In genomic region chr11:67373916-67374570, GRCh38 we compare ENCODE assay signal across 8 cellular contexts. TPM values are rescaled to one million over a fixed set of nuclear protein-coding genes. Genes with fewer than 3 reads are reported as not detected.
DNase-seq lines count a peak whose midpoint lies in the region; ATAC-seq and TF ChIP-seq lines count a peak whose summit lies in the region.

No MANE protein-coding gene starts in this region.

- peaks cover 32% of the 10 kb centered on the region for H4K20me1 ChIP-seq in smooth muscle cell (ENCODE audit: low read depth)

- peak overlapping the region; percentile 85 for H3K27ac ChIP-seq in smooth muscle cell (ENCODE audit: low read depth)

- no peaks in the 10 kb centered on the region for H3K36me3 ChIP-seq in smooth muscle cell (ENCODE audit: low read depth)

- H3K4me3 Mint-ChIP-seq in HFFc6: peak overlapping the region; percentile 89

- H3F3A ChIP-seq in smooth muscle cell (ENCODE audit: low read depth): no peaks in the 10 kb centered on the region

- H3K4me2 ChIP-seq in smooth muscle cell: peak overlapping the region; percentile 100

- H3K9ac ChIP-seq in smooth muscle cell (ENCODE audit: low read depth): peak overlapping the region; percentile 70

- peak overlapping the region; percentile 99 for H3K27ac Mint-ChIP-seq in HFFc6

- no peaks in the 10 kb centered on the region; the same call in 1 of the 2 replicates for H3K36me3 Mint-ChIP-seq in HFFc6 (ENCODE audit: low read depth)

- H3K4me3 ChIP-seq in cardiac fibroblast (replicated peaks in 1 of 2; ENCODE audit: low read depth in 2 of 2, low read length in 2 of 2): peak overlapping the region; percentile 48 to 69
- peak overlapping the region; percentile 97 for H3K4me3 ChIP-seq in smooth muscle cell

- peaks cover 72% of the 10 kb centered on the region for H3K4me1 Mint-ChIP-seq in HFFc6 (ENCODE audit: low read depth)

- no peak for ATAC-seq in GM19023 (IDR thresholded peaks at IDR 0.05; ENCODE audit: unreplicated experiment)
- no peak for ATAC-seq in GM18870 (IDR thresholded peaks at IDR 0.05; ENCODE audit: unreplicated experiment)

- TF ChIP-seq CTCF in HFFc6 (IDR thresholded peaks at IDR 0.05) (peak; percentile 74), cardiac fibroblast (IDR thresholded peaks at IDR 0.05; ENCODE audit: low read depth, low read length) (peak; percentile 29), smooth muscle cell (IDR thresholded peaks at IDR 0.05; ENCODE audit: borderline replicate concordance, insufficient read depth, poor library complexity, severe bottlenecking) (no peak)

- peaks cover 41% of the 10 kb centered on the region for H3K4me1 ChIP-seq in smooth muscle cell (ENCODE audit: low read depth)

- no peak overlapping the region for H2AFZ ChIP-seq in smooth muscle cell (ENCODE audit: low read depth)

- H3K9me3 ChIP-seq in smooth muscle cell (replicated peaks; ENCODE audit: low read depth): no peaks in the 10 kb centered on the region

- peaks cover 3% of the 10 kb centered on the region for H3K79me2 ChIP-seq in smooth muscle cell (ENCODE audit: low read depth)

- H3K9me3 Mint-ChIP-seq in HFFc6: no peaks in the 10 kb centered on the region

- H3K27me3 ChIP-seq in smooth muscle cell (ENCODE audit: low read depth): no peaks in the 10 kb centered on the region

- 1% methylated on average over 28 of the region's 28 CpGs for WGBS in smooth muscle cell (ENCODE audit: low lambda C conversion rate)

- DNase-seq in D341Med (ENCODE audit: low spot score): peak; percentile 62
- DNase-seq in HFFc6: peak; percentile 98
- DNase-seq in SKM-1 (lab: John Stamatoyannopoulos, UW; ENCODE audit: unreplicated experiment): peak; percentile 26
- peak; percentile 97 to 98 for DNase-seq in cardiac fibroblast (ENCODE audit: low read depth in 2 of 2)
- peak; percentile 15 for DNase-seq in inferior parietal cortex (ENCODE audit: extremely low spot score)
- DNase-seq in smooth muscle cell (lab: John Stamatoyannopoulos, UW; ENCODE audit: unreplicated experiment): no peak

- H3K27me3 Mint-ChIP-seq in HFFc6 (ENCODE audit: insufficient read depth): peaks cover 5% of the 10 kb centered on the region; the same call in 1 of the 2 replicates

RNA-seq across cellular contexts. Expression of gene CLCF1, which starts 0.6 kb away (rescaled TPM):
- total RNA-seq in HFFc6 (2021; fragmentation: NEBNext Ultra II Directional; extraction: Animal tissue kit (Norgen Biotek cat#: 25700)): 10 to 100 TPM in 4 of 6 experiments, 1 to 10 TPM in 2; 8.9 to 12.8 (median 10.5) TPM
- 7.3 and 12.2 TPM in 2 replicates for total RNA-seq in smooth muscle cell
- polyA plus RNA-seq in smooth muscle cell: 4.6 and 6.2 TPM in 2 replicates

RNA-seq across cellular contexts. Expression of gene RAD9A, which starts 17.7 kb away (rescaled TPM):
- 10 to 100 TPM in 1 of 6 experiments, 1 to 10 TPM in 5; 7.6 to 10.3 (median 8.8) TPM for total RNA-seq in HFFc6 (2021; fragmentation: NEBNext Ultra II Directional; extraction: Animal tissue kit (Norgen Biotek cat#: 25700))
- total RNA-seq in smooth muscle cell: 17.3 and 19.5 TPM in 2 replicates
- polyA plus RNA-seq in smooth muscle cell: 20.3 and 21.4 TPM in 2 replicates

RNA-seq across cellular contexts. Expression of gene POLD4, which starts 20.7 kb away (rescaled TPM):
- 10 to 100 TPM; 69.1 to 80.7 (median 70.9) TPM for total RNA-seq in HFFc6 (2021; fragmentation: NEBNext Ultra II Directional; extraction: Animal tissue kit (Norgen Biotek cat#: 25700))
- 61.4 and 78.0 TPM in 2 replicates for total RNA-seq in smooth muscle cell
- polyA plus RNA-seq in smooth muscle cell: 113 and 133 TPM in 2 replicates

RNA-seq across cellular contexts. Expression of gene PPP1CA, which starts 27.6 kb away (rescaled TPM):
- total RNA-seq in HFFc6 (2021; fragmentation: NEBNext Ultra II Directional; extraction: Animal tissue kit (Norgen Biotek cat#: 25700)): 100 to 1,000 TPM; 162 to 191 (median 180) TPM
- total RNA-seq in smooth muscle cell: 99.3 and 123 TPM in 2 replicates
- polyA plus RNA-seq in smooth muscle cell: 210 and 220 TPM in 2 replicates

RNA-seq across cellular contexts. Expression of gene TBC1D10C, which starts 29.8 kb away (rescaled TPM):
- not detected for total RNA-seq in HFFc6 (2021; fragmentation: NEBNext Ultra II Directional; extraction: Animal tissue kit (Norgen Biotek cat#: 25700))
- not detected in 2 replicates for total RNA-seq in smooth muscle cell
- 0.32 TPM in 1 of 2 replicates, not detected in the other for polyA plus RNA-seq in smooth muscle cell
